Comparison of ENCODE assay signal across 8 cellular contexts in the genomic region with DNA sequence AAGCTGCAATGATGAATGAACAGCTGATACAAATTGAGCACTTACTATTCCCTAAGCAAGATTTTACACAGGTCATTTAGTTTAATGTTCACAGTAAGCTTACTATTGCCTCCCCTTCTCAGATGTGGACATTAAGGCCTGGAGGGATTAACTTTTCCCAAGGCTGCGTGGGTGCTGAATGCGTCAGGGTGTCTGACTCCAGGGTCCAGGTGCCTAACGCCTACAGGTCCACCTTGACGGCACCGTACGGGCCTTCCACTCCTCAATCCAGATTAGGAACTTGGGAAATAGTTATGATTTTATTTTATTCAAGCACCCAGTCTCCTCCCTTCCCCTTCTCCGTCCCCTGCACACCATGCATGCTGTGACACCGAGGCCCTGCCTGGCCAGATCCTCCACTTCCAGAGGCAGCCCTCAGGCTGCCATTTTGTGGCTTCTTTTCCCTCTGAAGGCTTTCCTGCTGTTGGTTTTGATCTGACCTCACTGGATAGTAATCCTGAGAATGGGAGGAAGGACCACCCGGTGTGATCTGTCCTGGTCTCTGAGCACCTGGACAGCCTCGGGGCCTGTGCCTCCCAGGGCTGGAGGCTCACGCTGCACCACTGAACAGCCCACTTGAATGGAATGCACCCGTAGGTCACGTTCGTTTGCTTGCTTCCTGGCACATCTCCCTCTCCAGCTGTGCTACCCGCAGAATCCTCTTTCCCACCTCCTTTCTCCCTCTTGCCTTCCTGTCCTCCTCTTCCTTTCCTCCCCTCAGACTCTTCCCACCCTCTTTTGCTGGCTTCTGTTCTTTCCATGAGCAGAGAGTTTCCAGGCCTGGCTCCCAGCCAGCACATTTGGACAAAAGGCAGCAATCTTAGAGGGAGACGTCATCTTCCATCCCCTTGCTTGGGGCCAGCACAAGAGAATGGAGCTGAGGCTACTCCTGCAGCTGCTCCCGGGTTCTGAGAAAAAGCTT. TPM values are rescaled to one million over a fixed set of nuclear protein-coding genes. Genes with fewer than 3 reads are reported as not detected.
DNase-seq lines count a peak whose midpoint lies in the region; TF ChIP-seq lines count a peak whose summit lies in the region.

No MANE protein-coding gene starts in this region.

- H4K20me1 ChIP-seq in PC-9 (ENCODE audit: insufficient read depth) = no peaks in the 10 kb centered on the region

- no peaks in the 10 kb centered on the region for H3K9me3 Mint-ChIP-seq in nephron progenitor cell
- no peaks in the 10 kb centered on the region for H3K9me3 Mint-ChIP-seq in Calu3 (ENCODE audit: low read depth, unreplicated experiment)

- H3K4me1 Mint-ChIP-seq in nephron progenitor cell (peaks cover 27% of the 10 kb centered on the region), Calu3 (ENCODE audit: low read depth, unreplicated experiment) (peaks cover 5% of the 10 kb centered on the region)

- BruUV-seq in PC-9 (replicated peaks; lab: Mats Ljungman, UMichigan) = no TSS peak
- no TSS peak for BruUV-seq in Calu3 (replicated peaks; lab: Mats Ljungman, UMichigan)

- DNase-seq in ELF-1 (ENCODE audit: low read depth, low spot score) = peak; percentile 99
- DNase-seq in PC-9 = peak; percentile 95 to 98
- peak; percentile 93 for DNase-seq in fibroblast of mammary gland (ENCODE audit: low read depth)
- no peak for DNase-seq in nephron progenitor cell
- DNase-seq in Calu3 = no peak
- DNase-seq in NCI-H1436 treated with DMSO at 0.1 percent for 48 hours (lab: John Stamatoyannopoulos, UW) = no peak
- no peak for DNase-seq in effector memory CD4-positive, alpha-beta T cell
- no peak for DNase-seq in activated CD4-positive, alpha-beta T cell treated with anti-CD3 and anti-CD28 coated beads for 4 hours

- peaks cover 68% of the 10 kb centered on the region for H3F3A ChIP-seq in PC-9 (ENCODE audit: insufficient read depth, low read depth)

- H2AFZ ChIP-seq in PC-9 = no peak overlapping the region

- H3K4me2 ChIP-seq in PC-9 = peak overlapping the region; percentile 46

- H3K27ac Mint-ChIP-seq in nephron progenitor cell = peak overlapping the region; percentile 74
- no peak overlapping the region for H3K27ac Mint-ChIP-seq in Calu3 (ENCODE audit: unreplicated experiment)

- H3K9me2 ChIP-seq in PC-9 (ENCODE audit: insufficient read depth) = no peaks in the 10 kb centered on the region

- TF ChIP-seq CTCF in PC-9 (conservative IDR thresholded peaks at IDR 0.05) (no peak), fibroblast of mammary gland (conservative IDR thresholded peaks at IDR 0.05; ENCODE audit: control insufficient read depth, insufficient read depth, low read depth, low read length) (no peak), nephron progenitor cell (IDR thresholded peaks at IDR 0.05) (no peak), Calu3 (IDR thresholded peaks at IDR 0.05; ENCODE audit: unreplicated experiment) (no peak)

- H3K79me2 ChIP-seq in PC-9 (ENCODE audit: low read depth) = no peaks in the 10 kb centered on the region

- no peaks in the 10 kb centered on the region for H3K27me3 Mint-ChIP-seq in nephron progenitor cell (ENCODE audit: low read depth, poor library complexity)
- H3K27me3 Mint-ChIP-seq in Calu3 (ENCODE audit: unreplicated experiment) = peaks cover 43% of the 10 kb centered on the region

- H3K36me3 ChIP-seq in PC-9 (ENCODE audit: low read depth) = no peaks in the 10 kb centered on the region
- H3K36me3 ChIP-seq in effector memory CD4-positive, alpha-beta T cell (ENCODE audit: control insufficient read depth, insufficient read depth, low read length) = no peaks in the 10 kb centered on the region

- H3K36me3 Mint-ChIP-seq in nephron progenitor cell (ENCODE audit: low read depth) (peaks cover 43% of the 10 kb centered on the region), Calu3 (ENCODE audit: insufficient read depth, unreplicated experiment) (no peaks in the 10 kb centered on the region)

- no peaks in the 10 kb centered on the region for H3K9me3 ChIP-seq in PC-9 (ENCODE audit: insufficient read depth, low read depth)
- H3K9me3 ChIP-seq in effector memory CD4-positive, alpha-beta T cell (ENCODE audit: control insufficient read depth, low read length) = no peaks in the 10 kb centered on the region

- POLR2A ChIA-PET in PC-9 (lab: Charles Lee; ENCODE audit: unreplicated experiment) = interaction anchor here (0.5 kb wide), 1 partner anchor 33 kb away, joined by 3 read pairs; no protein-coding TSS in a partner anchor

- CTCF ChIA-PET in PC-9 (lab: Charles Lee) = interaction anchor here (0.6 to 1.4 kb wide), 3 partner anchors 108 to 912 kb away, joined by 3 to 8 read pairs (median 3); no protein-coding TSS in a partner anchor
- CTCF ChIA-PET in Calu3 (lab: Charles Lee) = no interaction called here

- intact Hi-C loops in PC-9 (cut with micrococcal nuclease; ENCODE audit: unreplicated experiment) (loop anchor here (1.0 to 2.0 kb wide), 3 partner anchors 59 to 108 kb away; no protein-coding TSS in a partner anchor), Calu3 (cut with micrococcal nuclease; ENCODE audit: unreplicated experiment) (no loop called here)

- no peak overlapping the region for H3K4me3 ChIP-seq in PC-9
- H3K4me3 ChIP-seq in fibroblast of mammary gland (ENCODE audit: control insufficient read depth, low read depth, low read length) = no peak overlapping the region
- H3K4me3 ChIP-seq in effector memory CD4-positive, alpha-beta T cell (ENCODE audit: insufficient read depth, low read depth, low read length, poor library complexity, severe bottlenecking) = no peak overlapping the region

- peaks cover 75% of the 10 kb centered on the region for H3K4me1 ChIP-seq in PC-9 (replicated peaks; ENCODE audit: insufficient read depth)
- no peaks in the 10 kb centered on the region for H3K4me1 ChIP-seq in effector memory CD4-positive, alpha-beta T cell (ENCODE audit: control insufficient read depth, insufficient read depth, low read length, poor library complexity, severe bottlenecking)

- no peaks in the 10 kb centered on the region for H3K27me3 ChIP-seq in PC-9 (ENCODE audit: insufficient read depth, low read depth)
- no peaks in the 10 kb centered on the region for H3K27me3 ChIP-seq in effector memory CD4-positive, alpha-beta T cell (replicated peaks; ENCODE audit: control insufficient read depth, insufficient read depth, low read length, poor library complexity, severe bottlenecking)

- H3K4me3 Mint-ChIP-seq in nephron progenitor cell (no peak overlapping the region), Calu3 (ENCODE audit: low read depth, unreplicated experiment) (no peak overlapping the region)

- peak overlapping the region; percentile 79 for H3K27ac ChIP-seq in PC-9
- H3K27ac ChIP-seq in effector memory CD4-positive, alpha-beta T cell (ENCODE audit: insufficient read depth, low read length, poor library complexity, severe bottlenecking) = no peak overlapping the region

RNA-seq across cellular contexts. Expression of a gene that starts 14.4 kb away (rescaled TPM):
- total RNA-seq in PC-9 (2021) (3.7 and 4.2 TPM in 2 replicates), Calu3 (2022) (not detected in 2 replicates)

RNA-seq across cellular contexts. Expression of a gene that starts 46.6 kb away (rescaled TPM):
- total RNA-seq in PC-9 (2021) (35.3 and 41.7 TPM in 2 replicates), Calu3 (2022) (12.6 and 13.1 TPM in 2 replicates)

Comparison
In these comparisons a context has a peak if more than half of its experiments do, and no peak if none do; other contexts are left out.
1. DNase-seq: peak in ELF-1 (single experiment), PC-9 (2 of 2) and fibroblast of mammary gland (single experiment); none in nephron progenitor cell (single experiment), Calu3 (single experiment), NCI-H1436 treated with DMSO at 0.1 percent for 48 hours (single experiment), effector memory CD4-positive, alpha-beta T cell (0 of 3) and activated CD4-positive, alpha-beta T cell treated with anti-CD3 and anti-CD28 coated beads for 4 hours (0 of 2).